In the genomic region with DNA sequence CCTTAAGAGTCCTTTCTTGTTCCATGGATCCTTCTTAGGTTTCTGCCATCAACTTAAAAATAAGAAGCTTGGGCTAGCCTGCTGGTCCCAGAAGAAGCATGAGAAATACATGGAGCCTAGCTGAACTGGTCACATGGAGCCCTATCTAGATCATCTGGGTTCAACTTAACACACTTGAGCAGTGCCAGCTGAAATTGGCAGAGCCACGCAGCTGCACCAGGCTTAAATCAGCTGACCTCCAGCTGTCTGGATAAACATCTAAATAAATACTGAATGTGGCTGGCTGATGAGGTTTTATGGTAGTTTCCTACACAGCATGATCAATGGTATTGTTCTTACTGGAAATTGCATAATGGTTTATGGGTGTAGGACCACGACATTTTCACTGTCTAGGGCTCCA, we compare ENCODE assay signal across 16 cellular contexts.
"Had no signal": no experiment of that assay in that cellular context is flagged by ENCODE, and none has a peak within 500 bp of the region (broad histone marks: within the 10 kb centered on the region; RNA-seq: fewer than 3 reads in every experiment).

No MANE protein-coding gene starts in this region.

- H3K27me3 ChIP-seq: right atrium auricular region, tibial artery, uterus had no signal

- H3K9me3 Mint-ChIP-seq: stimulated activated memory B cell treated with anti-CD40 and anti-IgM and Interleukin-4, amounts not matched to agents 10 μg/mL and 1 μg/mL and 100 μg/mL, for 72 hours had no signal

- H3K27ac ChIP-seq: lower lobe of right lung, right atrium auricular region, tibial artery, uterus had no signal

- H3K36me3 Mint-ChIP-seq: activated naive CD4-positive, alpha-beta T cell treated with anti-CD3 and anti-CD28 coated beads, Interleukin-2, amount 50 U/mL, for 72 hours; naive thymus-derived CD4-positive, alpha-beta T cell; stimulated activated memory B cell treated with anti-CD40 and anti-IgM and Interleukin-4, amounts not matched to agents 10 μg/mL and 1 μg/mL and 100 μg/mL, for 72 hours had no signal

- DNase-seq: activated CD4-positive, alpha-beta T cell treated with anti-CD3 and anti-CD28 coated beads for 1 hour; activated CD4-positive, alpha-beta T cell treated with anti-CD3 and anti-CD28 coated beads, Interleukin-2, amount 50 U/mL, for 48 hours; activated effector memory CD4-positive, alpha-beta T cell treated with anti-CD3 and anti-CD28 coated beads, Interleukin-2, amount 50 U/mL, for 16 hours; activated T-cell treated with anti-CD3 and anti-CD28 coated beads, Interleukin-2, amount 50 U/mL, for 4 hours; amniotic stem cell; dermis blood vessel endothelial cell; glutamatergic neuron; lower lobe of right lung; midbrain; naive thymus-derived CD4-positive, alpha-beta T cell; tibial artery; uterus had no signal

- H3K36me3 ChIP-seq: lower lobe of right lung, right atrium auricular region, tibial artery, uterus had no signal

- H3K27me3 Mint-ChIP-seq: naive thymus-derived CD4-positive, alpha-beta T cell; stimulated activated memory B cell treated with anti-CD40 and anti-IgM and Interleukin-4, amounts not matched to agents 10 μg/mL and 1 μg/mL and 100 μg/mL, for 72 hours had no signal

- H3K27ac Mint-ChIP-seq: activated naive CD4-positive, alpha-beta T cell treated with anti-CD3 and anti-CD28 coated beads, Interleukin-2, amount 50 U/mL, for 72 hours; naive thymus-derived CD4-positive, alpha-beta T cell; stimulated activated memory B cell treated with anti-CD40 and anti-IgM and Interleukin-4, amounts not matched to agents 10 μg/mL and 1 μg/mL and 100 μg/mL, for 72 hours had no signal

- H3K4me3 Mint-ChIP-seq: activated T-cell treated with anti-CD3 and anti-CD28 coated beads, Interleukin-2, amount 50 U/mL, for 4 hours; naive thymus-derived CD4-positive, alpha-beta T cell; stimulated activated memory B cell treated with anti-CD40 and anti-IgM and Interleukin-4, amounts not matched to agents 10 μg/mL and 1 μg/mL and 100 μg/mL, for 72 hours had no signal

- H3K4me1 ChIP-seq: lower lobe of right lung, right atrium auricular region, tibial artery, uterus had no signal

- ATAC-seq: activated naive CD4-positive, alpha-beta T cell treated with anti-CD3 and anti-CD28 coated beads, Interleukin-2, amount 50 U/mL, for 72 hours; activated T-cell treated with anti-CD3 and anti-CD28 coated beads, Interleukin-2, amount 50 U/mL, for 4 hours; esophagus mucosa; lower lobe of right lung; naive thymus-derived CD4-positive, alpha-beta T cell; stimulated activated memory B cell treated with anti-CD40 and anti-IgM and Interleukin-4, amounts not matched to agents 10 μg/mL and 1 μg/mL and 100 μg/mL, for 72 hours had no signal

- H3K4me3 ChIP-seq: lower lobe of right lung, right atrium auricular region, tibial artery, uterus had no signal

- H3K4me1 Mint-ChIP-seq: naive thymus-derived CD4-positive, alpha-beta T cell; stimulated activated memory B cell treated with anti-CD40 and anti-IgM and Interleukin-4, amounts not matched to agents 10 μg/mL and 1 μg/mL and 100 μg/mL, for 72 hours had no signal

- H3K9me3 ChIP-seq: lower lobe of right lung, right atrium auricular region, tibial artery, uterus had no signal
